Comparison of ENCODE assay signal across 12 cellular contexts in genomic region chr2:74201196-74201595, GRCh38. TPM values are rescaled to one million over a fixed set of nuclear protein-coding genes. Genes with fewer than 3 reads are reported as not detected.
DNase-seq lines count a peak whose midpoint lies in the region; ATAC-seq and TF ChIP-seq lines count a peak whose summit lies in the region.
"Had no signal": no experiment of that assay in that cellular context is flagged by ENCODE, and none has a peak within 500 bp of the region (broad histone marks: within the 10 kb centered on the region; RNA-seq: fewer than 3 reads in every experiment).

No MANE protein-coding gene starts in this region.

- H2BK120ac ChIP-seq in mesendoderm (ENCODE audit: low read depth, low read length), result no peak overlapping the region

- H2AK5ac ChIP-seq in mesendoderm (ENCODE audit: low read length), result no peak overlapping the region

- no peak overlapping the region for H4K5ac ChIP-seq in mesendoderm (ENCODE audit: low read length)

- POLR2A ChIA-PET in AG04449 (lab: Yijun Ruan, JAX), result interaction anchor here (0.7 kb wide), 1 partner anchor 30 kb away, joined by 3 read pairs; no protein-coding TSS in a partner anchor

- H4K8ac ChIP-seq in mesendoderm (ENCODE audit: low read depth, low read length), result no peak overlapping the region

- no peaks in the 10 kb centered on the region for H3K9me2 ChIP-seq in GM23248 (ENCODE audit: insufficient read depth)

- no peak overlapping the region for H2BK15ac ChIP-seq in mesendoderm (replicated peaks; ENCODE audit: low read depth)

- H3K4ac ChIP-seq in mesendoderm (ENCODE audit: low read depth, low read length), result no peak overlapping the region

- H2AFZ ChIP-seq in GM23248, result no peak overlapping the region

- H3K36me3 ChIP-seq in GM23248 (ENCODE audit: low read depth), result peaks cover 36% of the 10 kb centered on the region
- no peaks in the 10 kb centered on the region for H3K36me3 ChIP-seq in mesendoderm (ENCODE audit: control insufficient read depth, insufficient read depth, low read length)

- H3K27ac ChIP-seq in GM23248 (peak overlapping the region; percentile 56), mesendoderm (ENCODE audit: low read depth, low read length) (no peak overlapping the region)

- peaks cover 29% of the 10 kb centered on the region; the same call in 1 of the 2 replicates for H4K20me1 ChIP-seq in GM23248 (ENCODE audit: insufficient read depth)

- peaks cover 45% of the 10 kb centered on the region for H3F3A ChIP-seq in GM23248 (ENCODE audit: insufficient read depth)

- ATAC-seq in GM21447 (IDR thresholded peaks at IDR 0.05; ENCODE audit: unreplicated experiment), result no peak
- ATAC-seq: left colon had no signal

- no peaks in the 10 kb centered on the region for H3K9me3 ChIP-seq in GM23248 (ENCODE audit: low read depth)

- no peak for TF ChIP-seq CTCF in AG04449 (IDR thresholded peaks at IDR 0.05; ENCODE audit: insufficient read depth, low read length, missing control alignments)

- H3K79me1 ChIP-seq in mesendoderm (ENCODE audit: low read length), result no peaks in the 10 kb centered on the region

- DNase-seq in AG04449 (ENCODE audit: low read depth, low spot score), result no peak
- no peak for DNase-seq in GM23248
- DNase-seq in activated CD8-positive, alpha-beta memory T cell treated with anti-CD3 and anti-CD28 coated beads, Interleukin-2, amount 50 U/mL, for 48 hours, result peak; percentile 40
- no peak for DNase-seq in mesendoderm
- DNase-seq in 8988T, result no peak
- no peak for DNase-seq in NCI-H1105 (lab: John Stamatoyannopoulos, UW)
- no peak for DNase-seq in stimulated activated CD4-positive, alpha-beta T cell treated with anti-CD3 and anti-CD28 coated beads, Interleukin-12 subunit alpha, Interleukin-12 subunit beta, amount 100 ng/mL, for 4 hours
- DNase-seq: activated gamma-delta T cell treated with Interleukin-2 at 50 U/mL for 16 hours, left colon, NCI-H2171 treated with DMSO at 0.1 percent for 48 hours, posterior cingulate gyrus had no signal

- H3K79me2 ChIP-seq in GM23248 (ENCODE audit: insufficient read depth) (peaks cover 70% of the 10 kb centered on the region), mesendoderm (ENCODE audit: control insufficient read depth, insufficient read depth, low read length) (peaks cover 72% of the 10 kb centered on the region)

- H3K4me3 ChIP-seq in AG04449 (ENCODE audit: low read depth, low read length) (peak overlapping the region; percentile 13; the same call in 1 of the 2 replicates), GM23248 (peak overlapping the region; percentile 98), mesendoderm (ENCODE audit: low read length) (no peak overlapping the region)

- H3K4me1 ChIP-seq in GM23248 (ENCODE audit: insufficient read depth) (peaks cover 35% of the 10 kb centered on the region), mesendoderm (ENCODE audit: control insufficient read depth, low read depth, low read length) (peaks cover 8% of the 10 kb centered on the region)

- no peak overlapping the region for H3K23ac ChIP-seq in mesendoderm (ENCODE audit: low read length)

- in situ Hi-C loops in GM23248 (cut with MboI), result no loop called here

- no peaks in the 10 kb centered on the region for H3K27me3 ChIP-seq in GM23248 (replicated peaks; ENCODE audit: insufficient read depth)
- H3K27me3 ChIP-seq in mesendoderm (ENCODE audit: insufficient read depth, low read length, poor library complexity), result no peaks in the 10 kb centered on the region

- H3K4me2 ChIP-seq in GM23248 (ENCODE audit: unreplicated experiment) (peak overlapping the region; percentile 88), mesendoderm (ENCODE audit: low read length) (peak overlapping the region; percentile 9)

- 93 to 94% methylated on average over 3 of the region's 3 CpGs for WGBS in GM23248 (ENCODE audit: low coverage in 1 of 2, low lambda C conversion rate in 2 of 2, missing lambda C conversion rate in 2 of 2), 2 experiments
- no CpG with 5 or more reads among the region's 3 CpGs for WGBS in mesendoderm (ENCODE audit: extremely low coverage, insufficient coverage, low lambda C conversion rate)

- H3K9ac ChIP-seq in GM23248, result peak overlapping the region; percentile 99
- H3K9ac ChIP-seq in mesendoderm (ENCODE audit: low read length), result peak overlapping the region; percentile 26

- no peak overlapping the region for H2BK5ac ChIP-seq in mesendoderm (ENCODE audit: low read length)

- no peak overlapping the region for H3K56ac ChIP-seq in mesendoderm (ENCODE audit: low read length)

- CTCF ChIA-PET in AG04449 (lab: Yijun Ruan, JAX), result interaction anchor here (3.8 kb wide), 1 partner anchor 377 kb away, joined by 15 read pairs; no protein-coding TSS in a partner anchor

- no peak overlapping the region for H3K18ac ChIP-seq in mesendoderm (ENCODE audit: low read length)

RNA-seq across cellular contexts. Expression of gene MTHFD2, which starts 2.8 kb away (rescaled TPM):
- 211 and 215 TPM in 2 replicates for total RNA-seq in GM23248 (2014; rRNA removed; shearing (Covaris generic))
- 139 and 144 TPM in 2 replicates for polyA plus RNA-seq in GM23248 (2016; fragmentation: Nextera tagmentation; extraction: Ambion mirVana)
- 188 TPM for polyA plus RNA-seq in mesendoderm (2013, experiment 1 of 2)
- polyA plus RNA-seq in mesendoderm (2013, experiment 2 of 2), result 198 TPM

RNA-seq across cellular contexts. Expression of gene MOB1A, which starts 22.5 kb away (rescaled TPM):
- 120 and 139 TPM in 2 replicates for total RNA-seq in GM23248 (2014; rRNA removed; shearing (Covaris generic))
- polyA plus RNA-seq in GM23248 (2016; fragmentation: Nextera tagmentation; extraction: Ambion mirVana), result 92.2 and 105 TPM in 2 replicates
- polyA plus RNA-seq in mesendoderm (2013, experiment 1 of 2), result 38.0 TPM
- 39.7 TPM for polyA plus RNA-seq in mesendoderm (2013, experiment 2 of 2)

RNA-seq across cellular contexts. Expression of gene BOLA3, which starts 53.5 kb away (rescaled TPM):
- 46.2 and 63.7 TPM in 2 replicates for total RNA-seq in GM23248 (2014; rRNA removed; shearing (Covaris generic))
- 104 and 109 TPM in 2 replicates for polyA plus RNA-seq in GM23248 (2016; fragmentation: Nextera tagmentation; extraction: Ambion mirVana)
- polyA plus RNA-seq in mesendoderm (2013, experiment 1 of 2), result 124 TPM
- 123 TPM for polyA plus RNA-seq in mesendoderm (2013, experiment 2 of 2)
